24 cellular contexts compared by ENCODE assay signal in genomic region chr12:52900896-52901714, GRCh38. TPM values are rescaled to one million over a fixed set of nuclear protein-coding genes. Genes with fewer than 3 reads are reported as not detected.
A peak's percentile ranks its signal among the peaks of the same experiment; 100 is the strongest.
DNase-seq lines count a peak whose midpoint lies in the region; ATAC-seq and TF ChIP-seq lines count a peak whose summit lies in the region.
"Had no signal": no experiment of that assay in that cellular context is flagged by ENCODE, and none has a peak within 500 bp of the region (broad histone marks: within the 10 kb centered on the region; RNA-seq: fewer than 3 reads in every experiment).

No MANE protein-coding gene starts in this region.

- peaks cover 33 to 46% of the 10 kb centered on the region in 2 donors for H3K36me3 ChIP-seq in mucosa of rectum (ENCODE audit: control insufficient read depth in 2 of 2, insufficient read depth in 2 of 2, low read length in 2 of 2)
- H3K36me3 ChIP-seq in thyroid gland, result peaks cover 36 to 40% of the 10 kb centered on the region in 2 donors
- H3K36me3 ChIP-seq in CD8-positive, alpha-beta memory T cell (ENCODE audit: insufficient read depth, low read length), result no peaks in the 10 kb centered on the region
- H3K36me3 ChIP-seq: BLaER1 had no signal

- no peak for DNase-seq in activated naive CD4-positive, alpha-beta T cell treated with Interleukin-2 at 50 U/mL for 16 hours
- DNase-seq in thyroid gland (no peak), glomerular visceral epithelial cell (ENCODE audit: extremely low spot score) (no peak)
- DNase-seq in CD8-positive, alpha-beta memory T cell, result no peak
- DNase-seq: activated CD4-positive, alpha-beta memory T cell treated with anti-CD3 and anti-CD28 coated beads, Interleukin-2, amount 10 ng/mL, durations not matched to agents 7 days and 5 days; activated CD4-positive, CD25-positive, alpha-beta regulatory T cell; dermis blood vessel endothelial cell; heart left ventricle; left colon; midbrain; NCI-H1417; NCI-H2107; psoas muscle; stimulated activated CD4-positive, alpha-beta T cell treated with anti-CD3 and anti-CD28 coated beads, Interleukin-4, amount 100 ng/mL, for 1 hour; stimulated activated naive CD4-positive, alpha-beta T cell treated with Interleukin-2 at 50 U/mL for 16 hours; tibial artery had no signal

- ATAC-seq in GM18520 (IDR thresholded peaks at IDR 0.05; ENCODE audit: unreplicated experiment), result no peak
- ATAC-seq: GM23338, heart left ventricle, left colon, psoas muscle had no signal

- H3K27ac Mint-ChIP-seq in activated naive CD4-positive, alpha-beta T cell treated with anti-CD3 and anti-CD28 coated beads, Interleukin-2, amount 50 U/mL, for 24 hours, result peak overlapping the region; percentile 12
- H3K27ac Mint-ChIP-seq in CD8-positive, alpha-beta memory T cell, result peak overlapping the region in 1 of 8 donors; percentile 18
- H3K27ac Mint-ChIP-seq: activated CD4-positive, alpha-beta memory T cell treated with anti-CD3 and anti-CD28 coated beads, Interleukin-2, amount 10 ng/mL, durations not matched to agents 7 days and 5 days; GM23338 had no signal

- CTCF ChIA-PET in CD8-positive, alpha-beta memory T cell (lab: Charles Lee), result no interaction called here

- WGBS in thyroid gland, 2 donors, result 55 to 64% methylated on average over 7 of the region's 7 CpGs

- H3K4me3 Mint-ChIP-seq in activated naive CD4-positive, alpha-beta T cell treated with anti-CD3 and anti-CD28 coated beads, Interleukin-2, amount 50 U/mL, for 24 hours, result no peak overlapping the region
- H3K4me3 Mint-ChIP-seq in CD8-positive, alpha-beta memory T cell, result no peak overlapping the region
- H3K4me3 Mint-ChIP-seq: activated CD4-positive, alpha-beta memory T cell treated with anti-CD3 and anti-CD28 coated beads, Interleukin-2, amount 10 ng/mL, durations not matched to agents 7 days and 5 days had no signal

- no peaks in the 10 kb centered on the region for H3K9me3 ChIP-seq in mucosa of rectum (ENCODE audit: control insufficient read depth in 2 of 2, low read length in 2 of 2)
- H3K9me3 ChIP-seq in thyroid gland, result no peaks in the 10 kb centered on the region
- no peaks in the 10 kb centered on the region for H3K9me3 ChIP-seq in CD8-positive, alpha-beta memory T cell (ENCODE audit: low read length)
- H3K9me3 ChIP-seq: BLaER1, heart left ventricle, psoas muscle, tibial artery had no signal

- H3K27me3 Mint-ChIP-seq in activated naive CD4-positive, alpha-beta T cell treated with anti-CD3 and anti-CD28 coated beads, Interleukin-2, amount 50 U/mL, for 24 hours, result no peaks in the 10 kb centered on the region
- peaks cover 0 to 9% of the 10 kb centered on the region in 2 donors for H3K27me3 Mint-ChIP-seq in CD8-positive, alpha-beta memory T cell

- TF ChIP-seq POLR2A in thyroid gland (IDR thresholded peaks at IDR 0.05), result no peak

- H3K4me3 ChIP-seq in mucosa of rectum (ENCODE audit: low read length in 2 of 2), result peak overlapping the region; percentile 41 to 60
- H3K4me3 ChIP-seq in thyroid gland (replicated peaks in 1 of 3), result no peak overlapping the region
- no peak overlapping the region for H3K4me3 ChIP-seq in CD8-positive, alpha-beta memory T cell (ENCODE audit: low read length)
- H3K4me3 ChIP-seq: BLaER1, heart left ventricle, psoas muscle, tibial artery had no signal

- H3K27ac ChIP-seq in VCaP (peak overlapping the region; percentile 99; the same call in 1 of the 2 replicates), mucosa of rectum (ENCODE audit: low read depth in 2 of 2, low read length in 2 of 2) (peak overlapping the region; percentile 71 to 96), thyroid gland (peak overlapping the region in 2 of 3 donors; percentile 90 to 94)
- H3K27ac ChIP-seq in CD8-positive, alpha-beta memory T cell (ENCODE audit: low read depth, low read length), result no peak overlapping the region
- H3K27ac ChIP-seq: BLaER1, heart left ventricle, psoas muscle, tibial artery had no signal

- peak overlapping the region; percentile 94 to 98 for H3K9ac ChIP-seq in mucosa of rectum (ENCODE audit: low read depth in 1 of 2, low read length in 2 of 2)
- H3K9ac ChIP-seq: BLaER1 had no signal

- peaks cover 5% of the 10 kb centered on the region for H3K4me1 Mint-ChIP-seq in activated naive CD4-positive, alpha-beta T cell treated with anti-CD3 and anti-CD28 coated beads, Interleukin-2, amount 50 U/mL, for 24 hours
- peaks cover 5 to 10% (median 9%) of the 10 kb centered on the region in 3 donors for H3K4me1 Mint-ChIP-seq in CD8-positive, alpha-beta memory T cell

- peaks cover 42 to 66% of the 10 kb centered on the region in 2 donors for H3K4me1 ChIP-seq in mucosa of rectum (ENCODE audit: control insufficient read depth in 2 of 2, insufficient read depth in 2 of 2, low read length in 2 of 2)
- H3K4me1 ChIP-seq in thyroid gland, result peaks cover 33 to 40% of the 10 kb centered on the region in 2 donors
- peaks cover 7% of the 10 kb centered on the region for H3K4me1 ChIP-seq in CD8-positive, alpha-beta memory T cell (ENCODE audit: insufficient read depth, low read length)
- H3K4me1 ChIP-seq: psoas muscle had no signal

- TF ChIP-seq CTCF in VCaP (conservative IDR thresholded peaks at IDR 0.05) (no peak), thyroid gland (IDR thresholded peaks at IDR 0.05) (no peak)

- H3K27me3 ChIP-seq in mucosa of rectum (ENCODE audit: control insufficient read depth in 2 of 2, insufficient read depth in 2 of 2, low read length in 2 of 2) (no peaks in the 10 kb centered on the region), thyroid gland (no peaks in the 10 kb centered on the region)
- no peaks in the 10 kb centered on the region for H3K27me3 ChIP-seq in CD8-positive, alpha-beta memory T cell (ENCODE audit: insufficient read depth, low read length, poor library complexity, severe bottlenecking)
- H3K27me3 ChIP-seq: BLaER1, tibial artery had no signal

- no peaks in the 10 kb centered on the region for H3K36me3 Mint-ChIP-seq in activated naive CD4-positive, alpha-beta T cell treated with anti-CD3 and anti-CD28 coated beads, Interleukin-2, amount 50 U/mL, for 24 hours
- no peaks in the 10 kb centered on the region for H3K36me3 Mint-ChIP-seq in CD8-positive, alpha-beta memory T cell

- POLR2A ChIA-PET in CD8-positive, alpha-beta memory T cell (lab: Charles Lee), result no interaction called here

- H3K9me3 Mint-ChIP-seq in activated naive CD4-positive, alpha-beta T cell treated with anti-CD3 and anti-CD28 coated beads, Interleukin-2, amount 50 U/mL, for 24 hours, result no peaks in the 10 kb centered on the region
- no peaks in the 10 kb centered on the region for H3K9me3 Mint-ChIP-seq in CD8-positive, alpha-beta memory T cell
- H3K9me3 Mint-ChIP-seq: activated CD4-positive, alpha-beta memory T cell treated with anti-CD3 and anti-CD28 coated beads, Interleukin-2, amount 10 ng/mL, durations not matched to agents 7 days and 5 days; GM23338 had no signal

- intact Hi-C loops in thyroid gland (cut with DNase I), result no loop called here

RNA-seq across cellular contexts. Expression of gene KRT8, which starts 3.8 kb away (rescaled TPM):
- 1,000 to 10,000 TPM in 1 of 4 donors, 100 to 1,000 TPM in 3; 364 to 1,037 (median 698) TPM for total RNA-seq in thyroid gland
- under 1 TPM in 1 of 2 experiments, not detected in 1; 0.46 TPM for total RNA-seq in CD8-positive, alpha-beta memory T cell
- 1.0 TPM for polyA plus RNA-seq in CD8-positive, alpha-beta memory T cell

RNA-seq across cellular contexts. Expression of gene KRT18, which starts 47.8 kb away (rescaled TPM):
- total RNA-seq in thyroid gland, result 100 to 1,000 TPM; 389 to 648 (median 540) TPM
- 1 to 10 TPM; 3.5 to 3.9 TPM for total RNA-seq in CD8-positive, alpha-beta memory T cell
- polyA plus RNA-seq in CD8-positive, alpha-beta memory T cell, result 4.0 TPM

RNA-seq across cellular contexts. Expression of gene KRT78, which starts 52.3 kb away (rescaled TPM):
- total RNA-seq in thyroid gland, result under 1 TPM in 1 of 4 donors, not detected in 3; 0.40 TPM
- not detected for total RNA-seq in CD8-positive, alpha-beta memory T cell
- not detected for polyA plus RNA-seq in CD8-positive, alpha-beta memory T cell
- total RNA-seq: activated CD4-positive, alpha-beta memory T cell treated with anti-CD3 and anti-CD28 coated beads, Interleukin-2, amount 10 ng/mL, durations not matched to agents 7 days and 5 days; dermis blood vessel endothelial cell; GM23338; heart left ventricle; left colon; NCI-H460; psoas muscle had no signal
- polyA plus RNA-seq: GM23338, neural cell had no signal

Comparison
In these comparisons a context has a peak if more than half of its experiments do, and no peak if none do; other contexts are left out.
1. H3K4me3 ChIP-seq: peak in mucosa of rectum (2 of 2); none in thyroid gland (0 of 3) and CD8-positive, alpha-beta memory T cell (single experiment).
2. RNA of gene KRT8, which starts 3.8 kb away (total RNA-seq): 364 to 1,037 TPM in thyroid gland; 0.46 TPM in CD8-positive, alpha-beta memory T cell; every median in the first group is over 100 times any median in the second.
3. RNA of gene KRT18, which starts 47.8 kb away (total RNA-seq): 389 to 648 TPM in thyroid gland; 3.5 to 3.9 TPM in CD8-positive, alpha-beta memory T cell; every median in the first group is over 10 times any median in the second.